8 cellular contexts compared by ENCODE assay signal in the genomic region with DNA sequence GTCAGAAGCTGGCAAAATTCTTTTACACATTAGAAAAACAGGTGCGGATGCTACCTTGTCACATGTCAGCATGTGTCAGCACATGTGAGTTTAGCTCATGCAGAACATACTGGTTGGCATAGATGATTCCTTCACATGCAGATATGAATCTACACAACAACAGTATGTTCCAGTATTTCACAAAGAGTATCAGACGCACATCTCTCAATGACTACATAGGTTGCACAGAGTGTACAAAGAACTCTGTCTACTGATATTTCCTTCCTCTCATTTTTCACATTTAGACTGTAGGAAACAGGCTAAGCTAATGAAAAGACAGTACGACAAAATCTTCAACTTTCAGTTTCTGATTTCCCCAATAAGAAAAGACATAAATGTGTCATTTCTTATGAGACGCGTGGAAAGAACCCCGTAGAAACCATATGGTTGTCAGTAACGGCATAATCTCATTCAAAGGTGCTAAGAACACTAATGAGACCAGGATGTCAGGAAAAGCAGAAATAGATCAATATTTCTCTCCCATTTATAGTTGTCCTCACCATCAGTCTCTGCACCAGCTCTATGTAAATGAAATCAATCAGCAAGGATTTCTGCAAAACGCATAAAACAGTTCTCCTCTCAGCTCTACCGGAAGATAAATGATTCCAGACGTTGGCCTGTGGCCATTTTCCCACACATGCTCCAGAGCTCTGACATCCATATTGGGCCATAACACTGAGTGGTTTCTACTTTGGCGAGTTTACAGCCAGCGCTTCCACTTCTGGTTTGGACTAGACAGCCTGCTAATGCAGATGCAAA.
DNase-seq lines count a peak whose midpoint lies in the region; ATAC-seq and TF ChIP-seq lines count a peak whose summit lies in the region.

No MANE protein-coding gene starts in this region.

- peaks cover 43% of the 10 kb centered on the region for H3K4me1 Mint-ChIP-seq in mesothelial cell of epicardium

- H3K4me3 Mint-ChIP-seq in mesothelial cell of epicardium = peak overlapping the region; percentile 9

- DNase-seq in AG08396 (ENCODE audit: low spot score) (peak; percentile 56), cardiac fibroblast (ENCODE audit: low read depth in 2 of 2) (peak; percentile 94), mesothelial cell of epicardium (ENCODE audit: low spot score in 2 of 2, unreplicated experiment in 2 of 2) (peak in 1 of 2 experiments; percentile 51), CD1c-positive myeloid dendritic cell (ENCODE audit: extremely low spot score) (no peak)

- no peak for TF ChIP-seq CTCF in cardiac fibroblast (IDR thresholded peaks at IDR 0.05; ENCODE audit: low read depth, low read length)
- no peak for TF ChIP-seq CTCF in mesothelial cell of epicardium (IDR thresholded peaks at IDR 0.05; ENCODE audit: unreplicated experiment)

- H3K36me3 Mint-ChIP-seq in mesothelial cell of epicardium = no peaks in the 10 kb centered on the region

- H3K27me3 Mint-ChIP-seq in mesothelial cell of epicardium (ENCODE audit: low read depth) = no peaks in the 10 kb centered on the region

- peak overlapping the region; percentile 52 for H3K27ac Mint-ChIP-seq in mesothelial cell of epicardium

- ATAC-seq in GM19468 (IDR thresholded peaks at IDR 0.05; ENCODE audit: extremely low read depth, unreplicated experiment) = peak; percentile 19
- ATAC-seq in GM18873 (IDR thresholded peaks at IDR 0.05; ENCODE audit: low FRiP score, unreplicated experiment) = no peak
- ATAC-seq in GM21515 (IDR thresholded peaks at IDR 0.05; ENCODE audit: unreplicated experiment) = no peak
- ATAC-seq in HG03378 (IDR thresholded peaks at IDR 0.05; ENCODE audit: unreplicated experiment) = no peak

- H3K4me3 ChIP-seq in cardiac fibroblast (replicated peaks in 1 of 2; ENCODE audit: low read depth in 2 of 2, low read length in 2 of 2) = peak overlapping the region; percentile 4 to 35

- H3K9me3 Mint-ChIP-seq in mesothelial cell of epicardium = no peaks in the 10 kb centered on the region
